14 cellular contexts compared by ENCODE assay signal in genomic region chr10:101236376-101237079, GRCh38. TPM values are rescaled to one million over a fixed set of nuclear protein-coding genes. Genes with fewer than 3 reads are reported as not detected.
DNase-seq lines count a peak whose midpoint lies in the region; ATAC-seq and TF ChIP-seq lines count a peak whose summit lies in the region.
"Had no signal": no experiment of that assay in that cellular context is flagged by ENCODE, and none has a peak within 500 bp of the region (broad histone marks: within the 10 kb centered on the region; RNA-seq: fewer than 3 reads in every experiment).

No MANE protein-coding gene starts in this region.

- H3K27ac Mint-ChIP-seq in CD4-positive, alpha-beta T cell, result no peak overlapping the region
- no peak overlapping the region for H3K27ac Mint-ChIP-seq in H9
- peak overlapping the region in 1 of 10 donors; percentile 18 for H3K27ac Mint-ChIP-seq in naive thymus-derived CD8-positive, alpha-beta T cell
- H3K27ac Mint-ChIP-seq: brain; natural killer cell treated with Interleukin-12 subunit alpha and Interleukin-12 subunit beta and Interleukin-15 and Interleukin-18, amount 100 ng/mL, for 72 hours had no signal

- peaks cover 16% of the 10 kb centered on the region for H3K4me1 Mint-ChIP-seq in CD4-positive, alpha-beta T cell (ENCODE audit: low read depth)
- peaks cover 13 to 22% of the 10 kb centered on the region in 2 experiments for H3K4me1 Mint-ChIP-seq in H9
- peaks cover 10 to 21% (median 13%) of the 10 kb centered on the region in 4 donors for H3K4me1 Mint-ChIP-seq in naive thymus-derived CD8-positive, alpha-beta T cell

- H3T11ph ChIP-seq in H9 (ENCODE audit: low read length), result no peak overlapping the region

- no peak overlapping the region for H4K5ac ChIP-seq in H9 (ENCODE audit: insufficient read length, low read depth, low read length)

- no peak overlapping the region for H3K23ac ChIP-seq in H9 (ENCODE audit: insufficient read length, low read depth, low read length)

- peaks cover 94% of the 10 kb centered on the region for H3K27me3 ChIP-seq in CD4-positive, alpha-beta T cell (ENCODE audit: control insufficient read depth, insufficient read depth, low read length)
- peaks cover 92% of the 10 kb centered on the region for H3K27me3 ChIP-seq in H9 (ENCODE audit: insufficient read depth, low read length)

- H2BK20ac ChIP-seq in H9 (ENCODE audit: low read depth, low read length, poor library complexity, severe bottlenecking), result no peak overlapping the region

- H3K79me1 ChIP-seq in H9 (ENCODE audit: insufficient read depth, low read depth, low read length, poor library complexity, severe bottlenecking), result no peaks in the 10 kb centered on the region

- no peaks in the 10 kb centered on the region for H3K9me3 ChIP-seq in CD4-positive, alpha-beta T cell (ENCODE audit: control insufficient read depth, low read length)
- no peaks in the 10 kb centered on the region for H3K9me3 ChIP-seq in H9 (ENCODE audit: control insufficient read depth, low read depth, low read length)

- H3K36me3 Mint-ChIP-seq in CD4-positive, alpha-beta T cell (ENCODE audit: low read depth), result no peaks in the 10 kb centered on the region
- H3K36me3 Mint-ChIP-seq in H9 (ENCODE audit: insufficient read depth in 1 of 3, low read depth in 3 of 3), result no peaks in the 10 kb centered on the region
- peaks cover 0 to 2% (median 0%) of the 10 kb centered on the region in 3 donors for H3K36me3 Mint-ChIP-seq in naive thymus-derived CD8-positive, alpha-beta T cell
- H3K36me3 Mint-ChIP-seq: brain; natural killer cell treated with Interleukin-12 subunit alpha and Interleukin-12 subunit beta and Interleukin-15 and Interleukin-18, amount 100 ng/mL, for 72 hours had no signal

- CTCF ChIA-PET in CD4-positive, alpha-beta T cell (lab: Charles Lee), result interaction anchor here (3.5 kb wide), 1 partner anchor 22 kb away, joined by 12 read pairs; no protein-coding TSS in a partner anchor

- no peak for TF ChIP-seq CTCF in CD4-positive, alpha-beta T cell (IDR thresholded peaks at IDR 0.05)
- TF ChIP-seq CTCF in H9 (conservative IDR thresholded peaks at IDR 0.05), result no peak

- H3K4me3 Mint-ChIP-seq in CD4-positive, alpha-beta T cell, result peak overlapping the region; percentile 69
- peak overlapping the region; percentile 56 to 84 for H3K4me3 Mint-ChIP-seq in H9
- peak overlapping the region in 9 of 10 donors; percentile 27 to 87 (median 69) for H3K4me3 Mint-ChIP-seq in naive thymus-derived CD8-positive, alpha-beta T cell

- peak; percentile 30 for ATAC-seq in CD4-positive, alpha-beta T cell (ENCODE audit: poor library complexity)
- peak; percentile 20 to 30 for ATAC-seq in naive thymus-derived CD8-positive, alpha-beta T cell
- no peak for ATAC-seq in HG03280 (IDR thresholded peaks at IDR 0.05; ENCODE audit: unreplicated experiment)
- ATAC-seq: natural killer cell treated with Interleukin-12 subunit alpha and Interleukin-12 subunit beta and Interleukin-15 and Interleukin-18, amount 100 ng/mL, for 72 hours had no signal

- no peak overlapping the region for H2BK12ac ChIP-seq in H9 (ENCODE audit: insufficient read length, low read depth, low read length)

- H3K18ac ChIP-seq in H9 (ENCODE audit: insufficient read length, low read depth, low read length), result no peak overlapping the region

- H4K91ac ChIP-seq in H9 (ENCODE audit: insufficient read length, low read depth, low read length), result no peak overlapping the region

- DNase-seq in CD4-positive, alpha-beta T cell, result no peak
- DNase-seq in H9 (peak; percentile 75), dermis blood vessel endothelial cell (peak; percentile 17), SHP77 treated with DMSO at 0.1 percent for 48 hours (lab: John Stamatoyannopoulos, UW) (no peak)
- no peak for DNase-seq in naive thymus-derived CD8-positive, alpha-beta T cell
- DNase-seq in stimulated activated CD4-positive, alpha-beta T cell treated with anti-CD3 and anti-CD28 coated beads, Interleukin-15, amount 100 ng/mL, for 24 hours, result no peak
- no peak for DNase-seq in stimulated activated CD8-positive, alpha-beta memory T cell treated with anti-CD3 and anti-CD28 coated beads, Interleukin-4, amount 100 ng/mL, for 48 hours
- DNase-seq: small intestine had no signal

- H2BK15ac ChIP-seq in H9 (ENCODE audit: low read depth, low read length), result no peak overlapping the region

- H3K23me2 ChIP-seq in H9 (ENCODE audit: insufficient read length, low read depth, low read length, poor library complexity, severe bottlenecking), result peaks cover 7% of the 10 kb centered on the region

- no peak overlapping the region for H2AFZ ChIP-seq in H9 (ENCODE audit: low read length)

- no peak overlapping the region for H3K56ac ChIP-seq in H9 (ENCODE audit: insufficient read length, low read depth, low read length)

- H3K27ac ChIP-seq in CD4-positive, alpha-beta T cell (ENCODE audit: low read depth, low read length), result no peak overlapping the region
- no peak overlapping the region for H3K27ac ChIP-seq in H9 (ENCODE audit: insufficient read length, low read depth, low read length)
- H3K27ac ChIP-seq: epithelial cell of prostate had no signal

- H3K9me3 Mint-ChIP-seq in CD4-positive, alpha-beta T cell, result no peaks in the 10 kb centered on the region
- H3K9me3 Mint-ChIP-seq in H9, result peaks cover 0 to 5% of the 10 kb centered on the region in 2 experiments; a peak in 2 of 5 replicates
- H3K9me3 Mint-ChIP-seq in naive thymus-derived CD8-positive, alpha-beta T cell, result no peaks in the 10 kb centered on the region
- H3K9me3 Mint-ChIP-seq: natural killer cell treated with Interleukin-12 subunit alpha and Interleukin-12 subunit beta and Interleukin-15 and Interleukin-18, amount 100 ng/mL, for 72 hours had no signal

- H3K79me2 ChIP-seq in H9 (ENCODE audit: insufficient read depth, low read length), result no peaks in the 10 kb centered on the region; the same call in 1 of the 2 replicates

- no peak overlapping the region for H2BK5ac ChIP-seq in H9 (ENCODE audit: insufficient read length, low read length)

- intact Hi-C loops in CD4-positive, alpha-beta T cell (cut with DNase I, micrococcal nuclease), result no loop called here

- no CpG with 5 or more reads among the region's 47 CpGs for WGBS in H9 (ENCODE audit: extremely low coverage, insufficient read length, low lambda C conversion rate)

- H3K4me1 ChIP-seq in H9 (ENCODE audit: insufficient read depth, low read length), result no peaks in the 10 kb centered on the region

- no peak overlapping the region for H3K4ac ChIP-seq in H9 (ENCODE audit: low read depth, low read length)

- no peak overlapping the region for H2AK5ac ChIP-seq in H9 (ENCODE audit: insufficient read length, low read length)

- no peak overlapping the region for H4K8ac ChIP-seq in H9 (replicated peaks; ENCODE audit: insufficient read length, low read depth, low read length)

- H3K4me2 ChIP-seq in H9 (ENCODE audit: insufficient read depth, insufficient read length, low read length), result peak overlapping the region; percentile 56

- no peak overlapping the region for H3K9ac ChIP-seq in H9 (ENCODE audit: extremely low read depth, insufficient read length, low read length)

- no peak overlapping the region for H2BK120ac ChIP-seq in H9 (ENCODE audit: low read depth, low read length, poor library complexity, severe bottlenecking)

- no peak overlapping the region for H3K14ac ChIP-seq in H9 (ENCODE audit: insufficient read depth, low read length)

- POLR2A ChIA-PET in CD4-positive, alpha-beta T cell (lab: Charles Lee), result interaction anchor here (1.9 kb wide), 1 partner anchor 9 kb away, joined by 4 read pairs; no protein-coding TSS in a partner anchor
- POLR2A ChIA-PET in naive thymus-derived CD8-positive, alpha-beta T cell (lab: Charles Lee), result no interaction called here

- peaks cover 91% of the 10 kb centered on the region for H3K27me3 Mint-ChIP-seq in CD4-positive, alpha-beta T cell
- peaks cover 100% of the 10 kb centered on the region for H3K27me3 Mint-ChIP-seq in H9 (ENCODE audit: low read depth)
- peaks cover 50 to 93% (median 74%) of the 10 kb centered on the region in 5 donors for H3K27me3 Mint-ChIP-seq in naive thymus-derived CD8-positive, alpha-beta T cell

- H4K20me1 ChIP-seq in H9 (ENCODE audit: control insufficient read depth, insufficient read depth, insufficient read length), result no peaks in the 10 kb centered on the region

RNA-seq across cellular contexts. Expression of gene LBX1, which starts 7.3 kb away (rescaled TPM):
- total RNA-seq in CD4-positive, alpha-beta T cell, result not detected
- not detected in 2 replicates for total RNA-seq in H9 (2021)
- not detected in 2 replicates for total RNA-seq in dermis blood vessel endothelial cell
- total RNA-seq in naive thymus-derived CD8-positive, alpha-beta T cell, result not detected
- not detected for polyA plus RNA-seq in naive thymus-derived CD8-positive, alpha-beta T cell
- total RNA-seq: activated CD8-positive, alpha-beta memory T cell treated with anti-CD3 and anti-CD28 coated beads for 36 hours; natural killer cell treated with Interleukin-12 subunit alpha and Interleukin-12 subunit beta and Interleukin-15 and Interleukin-18, amount 100 ng/mL, for 72 hours; T-helper 1 cell treated with Interleukin-12 subunit alpha and Interleukin-12 subunit beta and Interleukin-4 antibody, amounts not matched to agents 30 ng/mL and 1 ng/mL, for 36 hours had no signal
- polyA plus RNA-seq: small intestine had no signal

Comparison
In these comparisons a context has a peak if more than half of its experiments do, and no peak if none do; other contexts are left out.
1. DNase-seq: peak in H9 (single experiment) and dermis blood vessel endothelial cell (single experiment); none in CD4-positive, alpha-beta T cell (0 of 10), naive thymus-derived CD8-positive, alpha-beta T cell (0 of 10), stimulated activated CD4-positive, alpha-beta T cell treated with anti-CD3 and anti-CD28 coated beads, Interleukin-15, amount 100 ng/mL, for 24 hours (single experiment), SHP77 treated with DMSO at 0.1 percent for 48 hours (single experiment) and stimulated activated CD8-positive, alpha-beta memory T cell treated with anti-CD3 and anti-CD28 coated beads, Interleukin-4, amount 100 ng/mL, for 48 hours (single experiment).
2. Peak in every context shown above with its lines, with median percentiles within 50 percentile points of each other: H3K4me3 Mint-ChIP-seq.